In the genomic region with DNA sequence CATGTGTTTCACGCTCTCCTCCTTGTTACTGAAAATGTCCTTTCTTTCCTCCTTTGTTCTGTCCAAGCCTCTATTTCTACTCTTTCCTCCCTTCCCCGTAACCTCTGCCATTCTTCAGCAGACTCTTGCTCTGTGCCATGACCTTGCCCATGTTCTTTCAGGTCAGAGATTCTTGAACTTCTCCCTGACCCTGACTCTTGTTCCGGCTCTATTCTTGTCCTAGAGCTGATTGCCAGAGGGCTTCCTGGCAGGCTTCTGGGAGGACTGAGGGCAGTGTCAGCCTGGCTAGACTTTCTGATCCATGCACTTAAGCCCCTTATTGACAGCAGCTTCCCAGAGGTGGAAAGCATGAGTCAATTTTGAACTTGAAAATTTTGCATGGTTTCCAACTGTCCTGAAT, we compare ENCODE assay signal across 1 cellular context.
TF ChIP-seq lines count a peak whose summit lies in the region.

No MANE protein-coding gene starts in this region.

TF ChIP-seq in HepG2, 621 proteins besides CTCF, POLR2A, EP300 and RAD21 (continued from another document):
- TF ChIP-seq, protein P1, sequence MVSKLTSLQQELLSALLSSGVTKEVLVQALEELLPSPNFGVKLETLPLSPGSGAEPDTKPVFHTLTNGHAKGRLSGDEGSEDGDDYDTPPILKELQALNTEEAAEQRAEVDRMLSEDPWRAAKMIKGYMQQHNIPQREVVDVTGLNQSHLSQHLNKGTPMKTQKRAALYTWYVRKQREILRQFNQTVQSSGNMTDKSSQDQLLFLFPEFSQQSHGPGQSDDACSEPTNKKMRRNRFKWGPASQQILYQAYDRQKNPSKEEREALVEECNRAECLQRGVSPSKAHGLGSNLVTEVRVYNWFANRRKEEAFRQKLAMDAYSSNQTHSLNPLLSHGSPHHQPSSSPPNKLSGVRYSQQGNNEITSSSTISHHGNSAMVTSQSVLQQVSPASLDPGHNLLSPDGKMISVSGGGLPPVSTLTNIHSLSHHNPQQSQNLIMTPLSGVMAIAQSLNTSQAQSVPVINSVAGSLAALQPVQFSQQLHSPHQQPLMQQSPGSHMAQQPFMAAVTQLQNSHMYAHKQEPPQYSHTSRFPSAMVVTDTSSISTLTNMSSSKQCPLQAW (CRISPR knock-in tag; IDR thresholded peaks at IDR 0.05) = no peak
- TF ChIP-seq CHCHD3 (CRISPR knock-in tag; IDR thresholded peaks at IDR 0.05) = no peak
- no peak for TF ChIP-seq MEF2D (CRISPR knock-in tag; IDR thresholded peaks at IDR 0.05)
- TF ChIP-seq SRF (IDR thresholded peaks at IDR 0.05; ENCODE audit: low read depth, low read length) = no peak
- no peak for TF ChIP-seq SRSF1 (optimal IDR thresholded peaks at IDR 0.05; ENCODE audit: low read depth, low read length)
- no peak for TF ChIP-seq SP5 (CRISPR knock-in tag; IDR thresholded peaks at IDR 0.05; ENCODE audit: borderline replicate concordance, low read depth)
- TF ChIP-seq SSRP1 (CRISPR knock-in tag; IDR thresholded peaks at IDR 0.05) = no peak
- TF ChIP-seq ZNF276 (CRISPR knock-in tag; IDR thresholded peaks at IDR 0.05; ENCODE audit: low read depth) = no peak
- no peak for TF ChIP-seq THYN1 (CRISPR knock-in tag; IDR thresholded peaks at IDR 0.05; ENCODE audit: borderline replicate concordance, low read depth)
- no peak for TF ChIP-seq ZNF567 (CRISPR knock-in tag; IDR thresholded peaks at IDR 0.05; ENCODE audit: borderline replicate concordance)
- TF ChIP-seq ZNF274 (CRISPR knock-in tag; IDR thresholded peaks at IDR 0.05) = no peak
- no peak for TF ChIP-seq ZFAT (CRISPR knock-in tag; conservative IDR thresholded peaks at IDR 0.05)
- no peak for TF ChIP-seq ZMYM4 (CRISPR knock-in tag; IDR thresholded peaks at IDR 0.05)
